Comparison of ENCODE assay signal across 25 cellular contexts in the genomic region with DNA sequence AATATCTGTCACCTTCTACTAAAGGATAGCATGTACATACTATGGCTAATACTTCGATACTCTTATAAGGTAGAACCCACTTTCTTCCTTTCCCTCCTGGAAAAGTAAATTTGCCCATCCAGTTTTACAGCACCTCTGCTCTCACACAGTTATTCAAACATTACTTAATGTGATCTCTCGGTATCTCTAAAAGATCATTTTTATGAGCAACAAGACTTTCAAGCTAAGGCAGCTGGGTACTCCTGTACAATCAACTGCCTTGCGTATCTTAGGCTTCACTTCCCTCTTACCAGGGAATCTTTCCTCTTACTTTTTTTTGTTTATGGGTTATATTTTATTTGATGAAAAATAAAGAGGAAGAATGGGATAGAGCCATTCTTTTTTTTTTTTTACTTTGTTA. TPM values are rescaled to one million over a fixed set of nuclear protein-coding genes. Genes with fewer than 3 reads are reported as not detected.
"Had no signal": no experiment of that assay in that cellular context is flagged by ENCODE, and none has a peak within 500 bp of the region (broad histone marks: within the 10 kb centered on the region; RNA-seq: fewer than 3 reads in every experiment).

No MANE protein-coding gene starts in this region.

- H3K27ac ChIP-seq: heart right ventricle, hepatocyte, left ventricle myocardium inferior, pancreas, right atrium auricular region, skin epidermis, suprapubic skin, thoracic aorta, tibial artery, upper lobe of right lung had no signal

- H3K4me1 ChIP-seq: pancreas, right atrium auricular region, suprapubic skin, tibial artery, upper lobe of right lung had no signal

- H3K9me3 ChIP-seq: left ventricle myocardium inferior, pancreas, right atrium auricular region, suprapubic skin, thoracic aorta, tibial artery, upper lobe of right lung had no signal

- DNase-seq: heart right ventricle; left ventricle myocardium inferior; midbrain; naive thymus-derived CD8-positive, alpha-beta T cell; nucleus accumbens; pancreas; stimulated activated CD4-positive, alpha-beta T cell treated with anti-CD3 and anti-CD28 coated beads, Interleukin-12 subunit alpha, Interleukin-12 subunit beta, amount 100 ng/mL, for 4 hours; stimulated activated CD4-positive, alpha-beta T cell treated with anti-CD3 and anti-CD28 coated beads, Interleukin-15, amount 100 ng/mL, for 24 hours; stimulated activated CD4-positive, alpha-beta T cell treated with anti-CD3 and anti-CD28 coated beads, Interleukin-2, amount 100 ng/mL, for 24 hours; stimulated activated CD4-positive, alpha-beta T cell treated with anti-CD3 and anti-CD28 coated beads, Interleukin-4, amount 100 ng/mL, for 1 hour; stimulated activated naive CD4-positive, alpha-beta T cell; tibial artery; trophoblast cell; upper lobe of right lung had no signal

- FAIRE-seq: keratinocyte, pancreas, urothelium cell line had no signal

- H3K27me3 ChIP-seq: heart right ventricle, hepatocyte, pancreas, right atrium auricular region, suprapubic skin, tibial artery, upper lobe of right lung had no signal

- ATAC-seq: heart right ventricle; naive thymus-derived CD8-positive, alpha-beta T cell; pancreas; sciatic nerve; upper lobe of right lung had no signal

- H3K4me3 ChIP-seq: heart right ventricle, hepatocyte, left ventricle myocardium inferior, lung, pancreas, right atrium auricular region, skin epidermis, suprapubic skin, thoracic aorta, tibial artery, upper lobe of right lung had no signal

RNA-seq across cellular contexts. Expression of gene TLL2, which starts 26.5 kb away (rescaled TPM):
- total RNA-seq: mesenteric fat pad, subcutaneous adipose tissue, thoracic aorta, upper lobe of right lung had no signal
- polyA plus RNA-seq: naive thymus-derived CD8-positive, alpha-beta T cell had no signal
